1 cellular context compared by ENCODE assay signal in genomic region chr14:32277998-32278397, GRCh38.
TF ChIP-seq lines count a peak whose summit lies in the region.

No MANE protein-coding gene starts in this region.

TF ChIP-seq in HepG2, 621 proteins besides CTCF, POLR2A, EP300 and RAD21 (continued from another document and continues in another):
- TF ChIP-seq HMGXB3 (CRISPR knock-in tag; IDR thresholded peaks at IDR 0.05; ENCODE audit: borderline replicate concordance): peak; percentile 96
- TF ChIP-seq ZNF205 (CRISPR knock-in tag; IDR thresholded peaks at IDR 0.05): no peak
- no peak for TF ChIP-seq ZNF318 (CRISPR knock-in tag; IDR thresholded peaks at IDR 0.05)
- TF ChIP-seq SOX5 (CRISPR knock-in tag; IDR thresholded peaks at IDR 0.05; ENCODE audit: borderline replicate concordance): peak; percentile 74; the same call in 1 of the 2 replicates
- TF ChIP-seq ZSCAN29 (CRISPR knock-in tag; conservative IDR thresholded peaks at IDR 0.05): no peak
- no peak for TF ChIP-seq ZNF343 (CRISPR knock-in tag; IDR thresholded peaks at IDR 0.05)
- TF ChIP-seq ZNF430 (CRISPR knock-in tag; IDR thresholded peaks at IDR 0.05): no peak
- TF ChIP-seq FOXA3 (CRISPR knock-in tag; IDR thresholded peaks at IDR 0.05): 0 out of 2 replicates have a peak, but pooled peaks have one; percentile 28
- TF ChIP-seq ZNF331 (CRISPR knock-in tag; IDR thresholded peaks at IDR 0.05): 0 out of 2 replicates have a peak, but pooled peaks have one; percentile 18
- TF ChIP-seq ZNF367 (CRISPR knock-in tag; IDR thresholded peaks at IDR 0.05; ENCODE audit: borderline replicate concordance): no peak
- TF ChIP-seq THAP8 (CRISPR knock-in tag; IDR thresholded peaks at IDR 0.05; ENCODE audit: borderline replicate concordance): no peak
- peak; percentile 80 for TF ChIP-seq ARID5B (CRISPR knock-in tag; IDR thresholded peaks at IDR 0.05)
- no peak for TF ChIP-seq U2AF2 (IDR thresholded peaks at IDR 0.05; ENCODE audit: low read depth, low read length)
- no peak for TF ChIP-seq FOXM1 (CRISPR knock-in tag; IDR thresholded peaks at IDR 0.05)
- no peak for TF ChIP-seq NFIB (CRISPR knock-in tag; IDR thresholded peaks at IDR 0.05; ENCODE audit: borderline replicate concordance)
- no peak for TF ChIP-seq ZNF557 (CRISPR knock-in tag; IDR thresholded peaks at IDR 0.05)
- TF ChIP-seq ZNF672 (CRISPR knock-in tag; IDR thresholded peaks at IDR 0.05): no peak
- no peak for TF ChIP-seq BRD4 (CRISPR knock-in tag; IDR thresholded peaks at IDR 0.05)
- TF ChIP-seq ZNF33B (CRISPR knock-in tag; IDR thresholded peaks at IDR 0.05): no peak
- no peak for TF ChIP-seq ZFP62 (CRISPR knock-in tag; IDR thresholded peaks at IDR 0.05)
- no peak for TF ChIP-seq ATF1 (CRISPR knock-in tag; IDR thresholded peaks at IDR 0.05)
- no peak for TF ChIP-seq HNF4A (CRISPR knock-in tag; IDR thresholded peaks at IDR 0.05)
- TF ChIP-seq ZNF30 (CRISPR knock-in tag; IDR thresholded peaks at IDR 0.05): no peak
- no peak for TF ChIP-seq ZNF414 (CRISPR knock-in tag; IDR thresholded peaks at IDR 0.05)
- TF ChIP-seq MTERF4 (CRISPR knock-in tag; IDR thresholded peaks at IDR 0.05): no peak
- no peak for TF ChIP-seq ZNF256 (CRISPR knock-in tag; conservative IDR thresholded peaks at IDR 0.05)
- no peak for TF ChIP-seq ZNF282 (IDR thresholded peaks at IDR 0.05; ENCODE audit: partially characterized antibody)
- TF ChIP-seq ZNF354B (CRISPR knock-in tag; IDR thresholded peaks at IDR 0.05): no peak
- no peak for TF ChIP-seq PLRG1 (conservative IDR thresholded peaks at IDR 0.05)
- 0 out of 2 replicates have a peak, but pooled peaks have one; percentile 39 for TF ChIP-seq PRDM10 (CRISPR knock-in tag; IDR thresholded peaks at IDR 0.05; ENCODE audit: low read depth)
- TF ChIP-seq BHLHE40 (IDR thresholded peaks at IDR 0.05; ENCODE audit: low read length): no peak
- TF ChIP-seq NR3C1 (CRISPR knock-in tag; IDR thresholded peaks at IDR 0.05): no peak
- no peak for TF ChIP-seq NR1H2 (CRISPR knock-in tag; IDR thresholded peaks at IDR 0.05; ENCODE audit: borderline replicate concordance, low read depth)
- TF ChIP-seq SKIL (CRISPR knock-in tag; IDR thresholded peaks at IDR 0.05; ENCODE audit: borderline replicate concordance): no peak
